In the genomic region with DNA sequence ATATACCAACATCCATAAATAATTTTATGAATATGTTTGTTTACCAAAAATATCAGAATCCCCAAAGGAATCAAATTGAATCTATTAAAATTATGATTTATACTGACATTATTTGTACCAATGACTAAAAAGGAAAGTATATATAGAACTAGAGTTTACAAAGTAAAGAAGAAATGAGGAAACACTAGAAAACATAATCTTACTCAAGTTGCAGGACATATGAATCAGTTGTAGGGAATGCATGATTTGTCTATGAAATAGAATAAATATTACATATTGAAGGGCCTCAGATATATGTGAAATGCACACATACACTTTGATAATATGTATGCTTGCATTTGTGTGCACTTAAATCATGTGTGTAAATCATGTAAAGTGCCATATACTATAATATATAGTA, we compare ENCODE assay signal across 19 cellular contexts.
DNase-seq lines count a peak whose midpoint lies in the region; ATAC-seq, FAIRE-seq and TF ChIP-seq lines count a peak whose summit lies in the region.
"Had no signal": no experiment of that assay in that cellular context is flagged by ENCODE, and none has a peak within 500 bp of the region (broad histone marks: within the 10 kb centered on the region; RNA-seq: fewer than 3 reads in every experiment).

No MANE protein-coding gene starts in this region.

- H4K8ac ChIP-seq in IMR-90 (ENCODE audit: low read depth in 2 of 2, low read length in 2 of 2) = no peak overlapping the region

- no peak overlapping the region for H4K91ac ChIP-seq in IMR-90 (ENCODE audit: insufficient read depth, low read depth, low read length)

- no peaks in the 10 kb centered on the region for H3K9me3 ChIP-seq in IMR-90 (ENCODE audit: control insufficient read depth, insufficient read depth, low read length)
- peaks cover 1% of the 10 kb centered on the region for H3K9me3 ChIP-seq in osteoblast (ENCODE audit: low read depth, low read length)
- H3K9me3 ChIP-seq: HAP-1 had no signal

- H3K36me3 ChIP-seq in IMR-90 (ENCODE audit: control insufficient read depth, insufficient read depth, low read length) (no peaks in the 10 kb centered on the region), osteoblast (ENCODE audit: insufficient read depth, low read length) (no peaks in the 10 kb centered on the region)
- H3K36me3 ChIP-seq: HAP-1 had no signal

- no peak overlapping the region for H3K4me3 ChIP-seq in IMR-90 (ENCODE audit: insufficient read depth, low read depth, low read length)
- H3K4me3 ChIP-seq in osteoblast (ENCODE audit: insufficient read depth, low read length) = no peak overlapping the region
- H3K4me3 ChIP-seq: GM23338, HAP-1 had no signal

- no peaks in the 10 kb centered on the region for H3K9me1 ChIP-seq in IMR-90 (ENCODE audit: insufficient read depth, low read length)

- H2BK120ac ChIP-seq in IMR-90 (ENCODE audit: low read depth, low read length) = no peak overlapping the region

- peak; percentile 32 for DNase-seq in IMR-90
- DNase-seq in amniotic epithelial cell (ENCODE audit: low read depth) = peak; percentile 12
- DNase-seq in osteoblast (ENCODE audit: insufficient read length, low spot score, missing footprints) = peak; percentile 60
- DNase-seq in T-helper 2 cell = no peak
- DNase-seq: C1 segment of cervical spinal cord; Calu3; CD4-positive, alpha-beta memory T cell; COR-L47; DMS53; DMS79 treated with DMSO at 0.1 percent for 48 hours; GF-D8 had no signal

- no peak overlapping the region for H2BK20ac ChIP-seq in IMR-90 (ENCODE audit: low read depth, low read length)

- TF ChIP-seq POLR2A in IMR-90 (IDR thresholded peaks at IDR 0.05; ENCODE audit: low read depth, low read length) = no peak

- no peak overlapping the region for H3K18ac ChIP-seq in IMR-90 (ENCODE audit: low read depth, low read length)

- in situ Hi-C loops in IMR-90 (cut with MboI; ENCODE audit: low sequenced_read_pairs) = no loop called here

- H2AFZ ChIP-seq in IMR-90 (replicated peaks; ENCODE audit: low read length, poor library complexity) = no peak overlapping the region
- H2AFZ ChIP-seq in osteoblast (ENCODE audit: low read length) = no peak overlapping the region
- H2AFZ ChIP-seq: GM23338 had no signal

- H3K79me2 ChIP-seq in osteoblast (ENCODE audit: insufficient read depth, low read length) = no peaks in the 10 kb centered on the region

- H2AK5ac ChIP-seq in IMR-90 (ENCODE audit: low read depth, low read length) = no peak overlapping the region

- H3K23ac ChIP-seq in IMR-90 (ENCODE audit: low read depth, low read length) = no peak overlapping the region

- ATAC-seq in IMR-90 (ENCODE audit: low read depth) (peak; percentile 40; the same call in 1 of the 2 replicates), HG03342 (IDR thresholded peaks at IDR 0.05; ENCODE audit: unreplicated experiment) (no peak), HG03045 (IDR thresholded peaks at IDR 0.05; ENCODE audit: unreplicated experiment) (no peak), HG03025 (IDR thresholded peaks at IDR 0.05; ENCODE audit: low FRiP score, unreplicated experiment) (no peak)
- ATAC-seq: GM23338 had no signal

- TF ChIP-seq RAD21 in IMR-90 (IDR thresholded peaks at IDR 0.05; ENCODE audit: low read length) = no peak

- H3K27me3 ChIP-seq in IMR-90 (ENCODE audit: control insufficient read depth, insufficient read depth, low read length) = no peaks in the 10 kb centered on the region
- H3K27me3 ChIP-seq in osteoblast (ENCODE audit: insufficient read depth, low read length) = no peaks in the 10 kb centered on the region

- H3K4ac ChIP-seq in IMR-90 (ENCODE audit: low read depth, low read length) = no peak overlapping the region

- no peaks in the 10 kb centered on the region for H3K79me1 ChIP-seq in IMR-90 (ENCODE audit: low read depth in 1 of 2, low read length in 2 of 2)

- intact Hi-C loops in IMR-90 (cut with micrococcal nuclease) = no loop called here

- peak; percentile 62 for FAIRE-seq in colon (lab: Jason Lieb, UNC)
- FAIRE-seq: GM12891, GM18507 had no signal

- CTCF ChIA-PET in IMR-90 (lab: Yijun Ruan, JAX) = no interaction called here

- H3K56ac ChIP-seq in IMR-90 (ENCODE audit: extremely low read depth, insufficient read depth, low read length) = no peak overlapping the region

- H3K4me1 ChIP-seq in IMR-90 (ENCODE audit: control insufficient read depth, insufficient read depth, low read length) = no peaks in the 10 kb centered on the region
- no peaks in the 10 kb centered on the region for H3K4me1 ChIP-seq in osteoblast (ENCODE audit: insufficient read depth, low read length)
- H3K4me1 ChIP-seq: HAP-1 had no signal

- H3K4me2 ChIP-seq in IMR-90 (ENCODE audit: low read depth, low read length) (no peak overlapping the region), osteoblast (ENCODE audit: insufficient read depth, low read length) (no peak overlapping the region)
- H3K4me2 ChIP-seq: GM23338 had no signal

- H4K5ac ChIP-seq in IMR-90 (ENCODE audit: low read depth, low read length) = no peak overlapping the region

- H3K27ac ChIP-seq in IMR-90 (ENCODE audit: insufficient read depth, low read length) (no peak overlapping the region), osteoblast (ENCODE audit: low read depth, low read length) (no peak overlapping the region)

- BruUV-seq in IMR-90 (replicated peaks; lab: Mats Ljungman, UMichigan) = no TSS peak

- dilution Hi-C loops in IMR-90 (cut with HindIII; ENCODE audit: low sequenced_read_pairs, unreplicated experiment) = no loop called here

- no peak overlapping the region for H2BK5ac ChIP-seq in IMR-90 (ENCODE audit: low read depth, low read length, poor library complexity, severe bottlenecking)

- H4K20me1 ChIP-seq in IMR-90 (ENCODE audit: insufficient read depth, low read length) (no peaks in the 10 kb centered on the region), osteoblast (ENCODE audit: insufficient read depth, low read length) (no peaks in the 10 kb centered on the region)

- no peak overlapping the region for H2AK9ac ChIP-seq in IMR-90 (replicated peaks; ENCODE audit: low read depth, low read length, poor library complexity)

- no peak for TF ChIP-seq CTCF in IMR-90 (conservative IDR thresholded peaks at IDR 0.05; ENCODE audit: low read depth, low read length)
- no peak for TF ChIP-seq CTCF in osteoblast (IDR thresholded peaks at IDR 0.05; ENCODE audit: extremely low read depth, low read depth, low read length)

- no peak overlapping the region for H2BK15ac ChIP-seq in IMR-90 (ENCODE audit: low read depth, low read length)

- H3K14ac ChIP-seq in IMR-90 (replicated peaks; ENCODE audit: low read depth, low read length) = no peak overlapping the region

- no peak overlapping the region for H3K9ac ChIP-seq in IMR-90 (ENCODE audit: low read depth, low read length)

- POLR2A ChIA-PET in IMR-90 (lab: Charles Lee; ENCODE audit: unreplicated experiment) = no interaction called here

TF ChIP-seq in IMR-90, 13 proteins besides CTCF, POLR2A, EP300 and RAD21:
- TF ChIP-seq FOS (IDR thresholded peaks at IDR 0.05; ENCODE audit: low read depth, low read length) = no peak
- no peak for TF ChIP-seq BHLHE40 (IDR thresholded peaks at IDR 0.05; ENCODE audit: low read depth, low read length)
- no peak for TF ChIP-seq MAZ (IDR thresholded peaks at IDR 0.05; ENCODE audit: borderline replicate concordance, low read depth, low read length)
- TF ChIP-seq NFE2L2 (IDR thresholded peaks at IDR 0.05; ENCODE audit: low read depth, low read length) = no peak
- TF ChIP-seq CHD1 (IDR thresholded peaks at IDR 0.05; ENCODE audit: low read depth, low read length) = no peak
- TF ChIP-seq, protein P1, sequence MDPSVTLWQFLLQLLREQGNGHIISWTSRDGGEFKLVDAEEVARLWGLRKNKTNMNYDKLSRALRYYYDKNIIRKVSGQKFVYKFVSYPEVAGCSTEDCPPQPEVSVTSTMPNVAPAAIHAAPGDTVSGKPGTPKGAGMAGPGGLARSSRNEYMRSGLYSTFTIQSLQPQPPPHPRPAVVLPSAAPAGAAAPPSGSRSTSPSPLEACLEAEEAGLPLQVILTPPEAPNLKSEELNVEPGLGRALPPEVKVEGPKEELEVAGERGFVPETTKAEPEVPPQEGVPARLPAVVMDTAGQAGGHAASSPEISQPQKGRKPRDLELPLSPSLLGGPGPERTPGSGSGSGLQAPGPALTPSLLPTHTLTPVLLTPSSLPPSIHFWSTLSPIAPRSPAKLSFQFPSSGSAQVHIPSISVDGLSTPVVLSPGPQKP (IDR thresholded peaks at IDR 0.05; ENCODE audit: borderline replicate concordance, low read depth, low read length) = no peak
- no peak for TF ChIP-seq RFX5 (IDR thresholded peaks at IDR 0.05; ENCODE audit: low read depth, low read length)
- TF ChIP-seq MXI1 (IDR thresholded peaks at IDR 0.05; ENCODE audit: borderline replicate concordance, low read depth, low read length) = no peak
- TF ChIP-seq SMC3 (IDR thresholded peaks at IDR 0.05; ENCODE audit: low read depth, low read length) = no peak
- no peak for TF ChIP-seq USF2 (IDR thresholded peaks at IDR 0.05; ENCODE audit: low read depth, low read length)
- no peak for TF ChIP-seq CEBPB (IDR thresholded peaks at IDR 0.05; ENCODE audit: low read depth, low read length)
- no peak for TF ChIP-seq MAFK (IDR thresholded peaks at IDR 0.05; ENCODE audit: low read depth, low read length)

Comparison
In these comparisons a context has a peak if more than half of its experiments do, and no peak if none do; other contexts are left out.
1. DNase-seq: peak in IMR-90 (single experiment), amniotic epithelial cell (single experiment) and osteoblast (single experiment); none in T-helper 2 cell (0 of 5).